2 cellular contexts compared by ENCODE assay signal in the genomic region with DNA sequence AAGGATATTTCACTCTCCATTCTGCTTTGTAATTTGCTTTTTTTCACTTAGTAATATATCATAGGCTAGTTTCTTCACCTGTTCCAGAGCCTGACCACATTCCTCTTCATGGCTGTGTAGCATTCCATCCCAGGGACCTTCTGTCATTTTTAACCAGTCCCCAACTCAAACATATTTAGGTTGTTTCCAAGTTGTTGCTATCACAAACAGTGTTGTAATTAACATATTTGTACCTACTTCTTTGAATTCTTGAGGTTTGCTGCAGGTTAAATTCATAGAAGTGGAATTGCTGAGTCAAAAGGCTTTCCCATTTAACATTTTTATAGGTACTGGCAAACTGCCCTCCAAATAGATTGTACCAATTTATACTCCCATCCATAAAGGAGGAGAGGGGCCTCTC.
TF ChIP-seq lines count a peak whose summit lies in the region.

No MANE protein-coding gene starts in this region.

TF ChIP-seq in IMR-90, 13 proteins besides CTCF, POLR2A, EP300 and RAD21:
- TF ChIP-seq NFE2L2 (IDR thresholded peaks at IDR 0.05; ENCODE audit: low read depth, low read length), result no peak
- no peak for TF ChIP-seq CEBPB (IDR thresholded peaks at IDR 0.05; ENCODE audit: low read depth, low read length)
- no peak for TF ChIP-seq MAZ (IDR thresholded peaks at IDR 0.05; ENCODE audit: borderline replicate concordance, low read depth, low read length)
- TF ChIP-seq MXI1 (IDR thresholded peaks at IDR 0.05; ENCODE audit: borderline replicate concordance, low read depth, low read length), result no peak
- TF ChIP-seq, protein P1, sequence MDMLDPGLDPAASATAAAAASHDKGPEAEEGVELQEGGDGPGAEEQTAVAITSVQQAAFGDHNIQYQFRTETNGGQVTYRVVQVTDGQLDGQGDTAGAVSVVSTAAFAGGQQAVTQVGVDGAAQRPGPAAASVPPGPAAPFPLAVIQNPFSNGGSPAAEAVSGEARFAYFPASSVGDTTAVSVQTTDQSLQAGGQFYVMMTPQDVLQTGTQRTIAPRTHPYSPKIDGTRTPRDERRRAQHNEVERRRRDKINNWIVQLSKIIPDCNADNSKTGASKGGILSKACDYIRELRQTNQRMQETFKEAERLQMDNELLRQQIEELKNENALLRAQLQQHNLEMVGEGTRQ (IDR thresholded peaks at IDR 0.05; ENCODE audit: low read depth, low read length), result no peak
- TF ChIP-seq RFX5 (IDR thresholded peaks at IDR 0.05; ENCODE audit: low read depth, low read length), result no peak
- no peak for TF ChIP-seq MAFK (IDR thresholded peaks at IDR 0.05; ENCODE audit: low read depth, low read length)

TF ChIP-seq in K562, 482 proteins besides CTCF, POLR2A, EP300 and RAD21:
- TF ChIP-seq, protein P2, sequence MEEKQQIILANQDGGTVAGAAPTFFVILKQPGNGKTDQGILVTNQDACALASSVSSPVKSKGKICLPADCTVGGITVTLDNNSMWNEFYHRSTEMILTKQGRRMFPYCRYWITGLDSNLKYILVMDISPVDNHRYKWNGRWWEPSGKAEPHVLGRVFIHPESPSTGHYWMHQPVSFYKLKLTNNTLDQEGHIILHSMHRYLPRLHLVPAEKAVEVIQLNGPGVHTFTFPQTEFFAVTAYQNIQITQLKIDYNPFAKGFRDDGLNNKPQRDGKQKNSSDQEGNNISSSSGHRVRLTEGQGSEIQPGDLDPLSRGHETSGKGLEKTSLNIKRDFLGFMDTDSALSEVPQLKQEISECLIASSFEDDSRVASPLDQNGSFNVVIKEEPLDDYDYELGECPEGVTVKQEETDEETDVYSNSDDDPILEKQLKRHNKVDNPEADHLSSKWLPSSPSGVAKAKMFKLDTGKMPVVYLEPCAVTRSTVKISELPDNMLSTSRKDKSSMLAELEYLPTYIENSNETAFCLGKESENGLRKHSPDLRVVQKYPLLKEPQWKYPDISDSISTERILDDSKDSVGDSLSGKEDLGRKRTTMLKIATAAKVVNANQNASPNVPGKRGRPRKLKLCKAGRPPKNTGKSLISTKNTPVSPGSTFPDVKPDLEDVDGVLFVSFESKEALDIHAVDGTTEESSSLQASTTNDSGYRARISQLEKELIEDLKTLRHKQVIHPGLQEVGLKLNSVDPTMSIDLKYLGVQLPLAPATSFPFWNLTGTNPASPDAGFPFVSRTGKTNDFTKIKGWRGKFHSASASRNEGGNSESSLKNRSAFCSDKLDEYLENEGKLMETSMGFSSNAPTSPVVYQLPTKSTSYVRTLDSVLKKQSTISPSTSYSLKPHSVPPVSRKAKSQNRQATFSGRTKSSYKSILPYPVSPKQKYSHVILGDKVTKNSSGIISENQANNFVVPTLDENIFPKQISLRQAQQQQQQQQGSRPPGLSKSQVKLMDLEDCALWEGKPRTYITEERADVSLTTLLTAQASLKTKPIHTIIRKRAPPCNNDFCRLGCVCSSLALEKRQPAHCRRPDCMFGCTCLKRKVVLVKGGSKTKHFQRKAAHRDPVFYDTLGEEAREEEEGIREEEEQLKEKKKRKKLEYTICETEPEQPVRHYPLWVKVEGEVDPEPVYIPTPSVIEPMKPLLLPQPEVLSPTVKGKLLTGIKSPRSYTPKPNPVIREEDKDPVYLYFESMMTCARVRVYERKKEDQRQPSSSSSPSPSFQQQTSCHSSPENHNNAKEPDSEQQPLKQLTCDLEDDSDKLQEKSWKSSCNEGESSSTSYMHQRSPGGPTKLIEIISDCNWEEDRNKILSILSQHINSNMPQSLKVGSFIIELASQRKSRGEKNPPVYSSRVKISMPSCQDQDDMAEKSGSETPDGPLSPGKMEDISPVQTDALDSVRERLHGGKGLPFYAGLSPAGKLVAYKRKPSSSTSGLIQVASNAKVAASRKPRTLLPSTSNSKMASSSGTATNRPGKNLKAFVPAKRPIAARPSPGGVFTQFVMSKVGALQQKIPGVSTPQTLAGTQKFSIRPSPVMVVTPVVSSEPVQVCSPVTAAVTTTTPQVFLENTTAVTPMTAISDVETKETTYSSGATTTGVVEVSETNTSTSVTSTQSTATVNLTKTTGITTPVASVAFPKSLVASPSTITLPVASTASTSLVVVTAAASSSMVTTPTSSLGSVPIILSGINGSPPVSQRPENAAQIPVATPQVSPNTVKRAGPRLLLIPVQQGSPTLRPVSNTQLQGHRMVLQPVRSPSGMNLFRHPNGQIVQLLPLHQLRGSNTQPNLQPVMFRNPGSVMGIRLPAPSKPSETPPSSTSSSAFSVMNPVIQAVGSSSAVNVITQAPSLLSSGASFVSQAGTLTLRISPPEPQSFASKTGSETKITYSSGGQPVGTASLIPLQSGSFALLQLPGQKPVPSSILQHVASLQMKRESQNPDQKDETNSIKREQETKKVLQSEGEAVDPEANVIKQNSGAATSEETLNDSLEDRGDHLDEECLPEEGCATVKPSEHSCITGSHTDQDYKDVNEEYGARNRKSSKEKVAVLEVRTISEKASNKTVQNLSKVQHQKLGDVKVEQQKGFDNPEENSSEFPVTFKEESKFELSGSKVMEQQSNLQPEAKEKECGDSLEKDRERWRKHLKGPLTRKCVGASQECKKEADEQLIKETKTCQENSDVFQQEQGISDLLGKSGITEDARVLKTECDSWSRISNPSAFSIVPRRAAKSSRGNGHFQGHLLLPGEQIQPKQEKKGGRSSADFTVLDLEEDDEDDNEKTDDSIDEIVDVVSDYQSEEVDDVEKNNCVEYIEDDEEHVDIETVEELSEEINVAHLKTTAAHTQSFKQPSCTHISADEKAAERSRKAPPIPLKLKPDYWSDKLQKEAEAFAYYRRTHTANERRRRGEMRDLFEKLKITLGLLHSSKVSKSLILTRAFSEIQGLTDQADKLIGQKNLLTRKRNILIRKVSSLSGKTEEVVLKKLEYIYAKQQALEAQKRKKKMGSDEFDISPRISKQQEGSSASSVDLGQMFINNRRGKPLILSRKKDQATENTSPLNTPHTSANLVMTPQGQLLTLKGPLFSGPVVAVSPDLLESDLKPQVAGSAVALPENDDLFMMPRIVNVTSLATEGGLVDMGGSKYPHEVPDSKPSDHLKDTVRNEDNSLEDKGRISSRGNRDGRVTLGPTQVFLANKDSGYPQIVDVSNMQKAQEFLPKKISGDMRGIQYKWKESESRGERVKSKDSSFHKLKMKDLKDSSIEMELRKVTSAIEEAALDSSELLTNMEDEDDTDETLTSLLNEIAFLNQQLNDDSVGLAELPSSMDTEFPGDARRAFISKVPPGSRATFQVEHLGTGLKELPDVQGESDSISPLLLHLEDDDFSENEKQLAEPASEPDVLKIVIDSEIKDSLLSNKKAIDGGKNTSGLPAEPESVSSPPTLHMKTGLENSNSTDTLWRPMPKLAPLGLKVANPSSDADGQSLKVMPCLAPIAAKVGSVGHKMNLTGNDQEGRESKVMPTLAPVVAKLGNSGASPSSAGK (IDR thresholded peaks at IDR 0.05), result no peak
- TF ChIP-seq ZNF146 (CRISPR knock-in tag; IDR thresholded peaks at IDR 0.05; ENCODE audit: unreplicated experiment) (peak; percentile 63), FOXA3 (CRISPR knock-in tag; conservative IDR thresholded peaks at IDR 0.05 in 1 of 2, IDR thresholded peaks at IDR 0.05 in 1 of 2) (no peak), NR3C1 (CRISPR knock-in tag; IDR thresholded peaks at IDR 0.05) (no peak), ZNF699 (CRISPR knock-in tag; IDR thresholded peaks at IDR 0.05; ENCODE audit: insufficient replicate concordance) (no peak), EHMT2 (IDR thresholded peaks at IDR 0.05) (no peak), ZNF79 (CRISPR knock-in tag; IDR thresholded peaks at IDR 0.05; ENCODE audit: low read depth) (no peak)
- TF ChIP-seq, protein P3, sequence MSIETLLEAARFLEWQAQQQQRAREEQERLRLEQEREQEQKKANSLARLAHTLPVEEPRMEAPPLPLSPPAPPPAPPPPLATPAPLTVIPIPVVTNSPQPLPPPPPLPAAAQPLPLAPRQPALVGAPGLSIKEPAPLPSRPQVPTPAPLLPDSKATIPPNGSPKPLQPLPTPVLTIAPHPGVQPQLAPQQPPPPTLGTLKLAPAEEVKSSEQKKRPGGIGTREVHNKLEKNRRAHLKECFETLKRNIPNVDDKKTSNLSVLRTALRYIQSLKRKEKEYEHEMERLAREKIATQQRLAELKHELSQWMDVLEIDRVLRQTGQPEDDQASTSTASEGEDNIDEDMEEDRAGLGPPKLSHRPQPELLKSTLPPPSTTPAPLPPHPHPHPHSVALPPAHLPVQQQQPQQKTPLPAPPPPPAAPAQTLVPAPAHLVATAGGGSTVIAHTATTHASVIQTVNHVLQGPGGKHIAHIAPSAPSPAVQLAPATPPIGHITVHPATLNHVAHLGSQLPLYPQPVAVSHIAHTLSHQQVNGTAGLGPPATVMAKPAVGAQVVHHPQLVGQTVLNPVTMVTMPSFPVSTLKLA (conservative IDR thresholded peaks at IDR 0.05), result no peak
